ENCODE assay signal across 19 cellular contexts in genomic region chr4:128322311-128322710, GRCh38. TPM values are rescaled to one million over a fixed set of nuclear protein-coding genes. Genes with fewer than 3 reads are reported as not detected.
DNase-seq lines count a peak whose midpoint lies in the region; ATAC-seq and TF ChIP-seq lines count a peak whose summit lies in the region.
"Had no signal": no experiment of that assay in that cellular context is flagged by ENCODE, and none has a peak within 500 bp of the region (broad histone marks: within the 10 kb centered on the region; RNA-seq: fewer than 3 reads in every experiment).

No MANE protein-coding gene starts in this region.

- H3K27ac ChIP-seq in GM23248 (peak overlapping the region; percentile 84), PC-9 (peak overlapping the region; percentile 89), osteoblast (ENCODE audit: low read depth, low read length) (peak overlapping the region; percentile 87)
- H3K27ac ChIP-seq: adrenal gland, testis had no signal

- H3K9me3 Mint-ChIP-seq in nephron progenitor cell = no peaks in the 10 kb centered on the region
- H3K9me3 Mint-ChIP-seq: activated T-helper 2 cell treated with anti-CD3 and anti-CD28 coated beads, Interferon-gamma antibody, Interleukin-2, Interleukin-4, amounts not matched to agents 10 μg/mL and 5 μg/mL and 100 μg/mL, durations not matched to agents 14 hours and 24 hours and 36 hours; H9 had no signal

- H3K4me3 ChIP-seq in GM23248 (no peak overlapping the region), PC-9 (peak overlapping the region; percentile 9; the same call in 1 of the 2 replicates), choroid plexus epithelial cell (ENCODE audit: low read depth, low read length) (no peak overlapping the region), osteoblast (ENCODE audit: insufficient read depth, low read length) (no peak overlapping the region)
- H3K4me3 ChIP-seq: adrenal gland, testis had no signal

- H3K36me3 ChIP-seq in GM23248 (ENCODE audit: low read depth) (0 out of 2 replicates have a peak, but pooled peaks cover 4% of the 10 kb centered on the region), PC-9 (ENCODE audit: low read depth) (no peaks in the 10 kb centered on the region), osteoblast (ENCODE audit: insufficient read depth, low read length) (no peaks in the 10 kb centered on the region)
- H3K36me3 ChIP-seq: adrenal gland had no signal

- H3K4me3 Mint-ChIP-seq in nephron progenitor cell = no peak overlapping the region
- H3K4me3 Mint-ChIP-seq: H9, T-helper 17 cell had no signal

- TF ChIP-seq CTCF in PC-9 (conservative IDR thresholded peaks at IDR 0.05) = no peak
- TF ChIP-seq CTCF in choroid plexus epithelial cell (conservative IDR thresholded peaks at IDR 0.05; ENCODE audit: low read depth, low read length) = no peak
- TF ChIP-seq CTCF in osteoblast (IDR thresholded peaks at IDR 0.05; ENCODE audit: extremely low read depth, low read depth, low read length) = no peak
- no peak for TF ChIP-seq CTCF in nephron progenitor cell (IDR thresholded peaks at IDR 0.05)

- H3K27ac Mint-ChIP-seq in nephron progenitor cell = no peak overlapping the region
- H3K27ac Mint-ChIP-seq: activated T-helper 2 cell treated with anti-CD3 and anti-CD28 coated beads, Interferon-gamma antibody, Interleukin-2, Interleukin-4, amounts not matched to agents 10 μg/mL and 5 μg/mL and 100 μg/mL, durations not matched to agents 14 hours and 24 hours and 36 hours; H9; T-helper 17 cell had no signal

- in situ Hi-C loops in GM23248 (cut with MboI) = no loop called here

- DNase-seq in GM23248 = peak; percentile 30
- peak in 1 of 2 experiments; percentile 80 for DNase-seq in PC-9
- peak; percentile 33 for DNase-seq in choroid plexus epithelial cell (ENCODE audit: low read depth)
- no peak for DNase-seq in osteoblast (ENCODE audit: insufficient read length, low spot score, missing footprints)
- no peak for DNase-seq in SK-N-DZ (ENCODE audit: low spot score)
- no peak for DNase-seq in nephron progenitor cell
- no peak for DNase-seq in Right ventricle myocardium superior
- DNase-seq in activated CD4-positive, alpha-beta T cell treated with anti-CD3 and anti-CD28 coated beads, Interleukin-2, amount 50 U/mL, for 1 hour = no peak
- DNase-seq: adrenal gland; H9; midbrain; MV-4-11; NCI-H2081 treated with DMSO at 0.1 percent for 48 hours; nucleus accumbens; stimulated activated CD4-positive, alpha-beta T cell treated with anti-CD3 and anti-CD28 coated beads, Interleukin-4, amount 100 ng/mL, for 24 hours; stimulated activated CD8-positive, alpha-beta memory T cell treated with anti-CD3 and anti-CD28 coated beads, Interleukin-4, amount 100 ng/mL, for 48 hours; T-helper 17 cell; testis had no signal

- H4K20me1 ChIP-seq in GM23248 (ENCODE audit: insufficient read depth) (no peaks in the 10 kb centered on the region), PC-9 (ENCODE audit: insufficient read depth) (no peaks in the 10 kb centered on the region), osteoblast (ENCODE audit: insufficient read depth, low read length) (no peaks in the 10 kb centered on the region)

- peaks cover 44% of the 10 kb centered on the region for H3K4me1 ChIP-seq in GM23248 (ENCODE audit: insufficient read depth)
- peaks cover 40% of the 10 kb centered on the region for H3K4me1 ChIP-seq in PC-9 (replicated peaks; ENCODE audit: insufficient read depth)
- H3K4me1 ChIP-seq in osteoblast (ENCODE audit: insufficient read depth, low read length) = peaks cover 31% of the 10 kb centered on the region
- H3K4me1 ChIP-seq: testis had no signal

- H3F3A ChIP-seq in GM23248 (ENCODE audit: insufficient read depth) (peaks cover 41% of the 10 kb centered on the region), PC-9 (ENCODE audit: insufficient read depth, low read depth) (peaks cover 27% of the 10 kb centered on the region; the same call in 1 of the 2 replicates)

- CTCF ChIA-PET in PC-9 (lab: Charles Lee) = interaction anchor here (1.0 to 1.6 kb wide), 2 partner anchors 17 to 519 kb away, joined by 4 to 9 read pairs; no protein-coding TSS in a partner anchor

- WGBS in GM23248 (ENCODE audit: low coverage in 1 of 2, low lambda C conversion rate in 2 of 2, missing lambda C conversion rate in 2 of 2), 2 experiments = 60 to 63% methylated on average over 2 of the region's 2 CpGs

- H2AFZ ChIP-seq in GM23248 (no peak overlapping the region; the same call in 1 of the 2 replicates), PC-9 (no peak overlapping the region), osteoblast (ENCODE audit: low read length) (no peak overlapping the region)

- H3K9me2 ChIP-seq in GM23248 (ENCODE audit: insufficient read depth) = no peaks in the 10 kb centered on the region; the same call in 1 of the 2 replicates
- H3K9me2 ChIP-seq in PC-9 (ENCODE audit: insufficient read depth) = no peaks in the 10 kb centered on the region

- intact Hi-C loops in PC-9 (cut with micrococcal nuclease; ENCODE audit: unreplicated experiment) (no loop called here), Right ventricle myocardium superior (cut with DNase I) (no loop called here)

- H3K4me1 Mint-ChIP-seq in nephron progenitor cell = no peaks in the 10 kb centered on the region
- H3K4me1 Mint-ChIP-seq: H9, T-helper 17 cell had no signal

- H3K27me3 ChIP-seq in GM23248 (replicated peaks; ENCODE audit: insufficient read depth) = no peaks in the 10 kb centered on the region
- H3K27me3 ChIP-seq in PC-9 (ENCODE audit: insufficient read depth, low read depth) = no peaks in the 10 kb centered on the region
- H3K27me3 ChIP-seq in osteoblast (ENCODE audit: insufficient read depth, low read length) = no peaks in the 10 kb centered on the region
- H3K27me3 ChIP-seq: adrenal gland, testis had no signal

- no TSS peak for BruUV-seq in PC-9 (replicated peaks; lab: Mats Ljungman, UMichigan)

- POLR2A ChIA-PET in PC-9 (lab: Charles Lee; ENCODE audit: unreplicated experiment) = interaction anchor here (1.0 to 1.7 kb wide), 4 partner anchors 16 to 81 kb away, joined by 3 to 23 read pairs (median 8); partner anchors contain the start of gene PGRMC2

- H3K9ac ChIP-seq in GM23248 = peak overlapping the region; percentile 20; the same call in 1 of the 2 replicates

- H3K4me2 ChIP-seq in GM23248 (ENCODE audit: unreplicated experiment) (peak overlapping the region; percentile 61), PC-9 (peak overlapping the region; percentile 59), osteoblast (ENCODE audit: insufficient read depth, low read length) (peak overlapping the region; percentile 38)

- no peaks in the 10 kb centered on the region for H3K27me3 Mint-ChIP-seq in nephron progenitor cell (ENCODE audit: low read depth, poor library complexity)
- H3K27me3 Mint-ChIP-seq: T-helper 17 cell had no signal

- H3K36me3 Mint-ChIP-seq in nephron progenitor cell (ENCODE audit: low read depth) = peaks cover 5% of the 10 kb centered on the region

- H3K79me2 ChIP-seq in GM23248 (ENCODE audit: insufficient read depth) (no peaks in the 10 kb centered on the region), PC-9 (ENCODE audit: low read depth) (no peaks in the 10 kb centered on the region), osteoblast (ENCODE audit: insufficient read depth, low read length) (no peaks in the 10 kb centered on the region)

- no peak for ATAC-seq in Right ventricle myocardium superior (ENCODE audit: poor library complexity)
- ATAC-seq: T-helper 17 cell had no signal

- no peaks in the 10 kb centered on the region for H3K9me3 ChIP-seq in GM23248 (ENCODE audit: low read depth)
- H3K9me3 ChIP-seq in PC-9 (ENCODE audit: insufficient read depth, low read depth) = peaks cover 4% of the 10 kb centered on the region; the same call in 1 of the 2 replicates
- H3K9me3 ChIP-seq in osteoblast (ENCODE audit: low read depth, low read length) = no peaks in the 10 kb centered on the region
- H3K9me3 ChIP-seq: adrenal gland, testis had no signal

RNA-seq across cellular contexts. Expression of gene PGRMC2, which starts 34.7 kb away (rescaled TPM):
- 97.4 and 117 TPM in 2 replicates for total RNA-seq in GM23248 (2014; rRNA removed; shearing (Covaris generic))
- 173 and 186 TPM in 2 replicates for polyA plus RNA-seq in GM23248 (2016; fragmentation: Nextera tagmentation; extraction: Ambion mirVana)
- total RNA-seq in PC-9 (2021) = 51.7 and 105 TPM in 2 replicates
- 38.4 and 39.2 TPM in 2 replicates for total RNA-seq in osteoblast
- polyA plus RNA-seq in SK-N-DZ (2014; cell fraction: cytosol; rRNA removed) = 12.5 and 15.1 TPM in 2 replicates
- polyA plus RNA-seq in SK-N-DZ (2014; cell fraction: nucleus; rRNA removed) = 9.7 and 18.0 TPM in 2 replicates
- total RNA-seq in Right ventricle myocardium superior = 58.4 TPM

Comparison
In these comparisons a context has a peak if more than half of its experiments do, and no peak if none do; other contexts are left out.
1. DNase-seq: peak in GM23248 (single experiment) and choroid plexus epithelial cell (single experiment); none in osteoblast (single experiment), SK-N-DZ (single experiment), nephron progenitor cell (single experiment), Right ventricle myocardium superior (single experiment) and activated CD4-positive, alpha-beta T cell treated with anti-CD3 and anti-CD28 coated beads, Interleukin-2, amount 50 U/mL, for 1 hour (single experiment).
2. Peak in every context shown above with its lines, with median percentiles within 50 percentile points of each other: H3K27ac ChIP-seq and H3K4me2 ChIP-seq.